In the genomic region with DNA sequence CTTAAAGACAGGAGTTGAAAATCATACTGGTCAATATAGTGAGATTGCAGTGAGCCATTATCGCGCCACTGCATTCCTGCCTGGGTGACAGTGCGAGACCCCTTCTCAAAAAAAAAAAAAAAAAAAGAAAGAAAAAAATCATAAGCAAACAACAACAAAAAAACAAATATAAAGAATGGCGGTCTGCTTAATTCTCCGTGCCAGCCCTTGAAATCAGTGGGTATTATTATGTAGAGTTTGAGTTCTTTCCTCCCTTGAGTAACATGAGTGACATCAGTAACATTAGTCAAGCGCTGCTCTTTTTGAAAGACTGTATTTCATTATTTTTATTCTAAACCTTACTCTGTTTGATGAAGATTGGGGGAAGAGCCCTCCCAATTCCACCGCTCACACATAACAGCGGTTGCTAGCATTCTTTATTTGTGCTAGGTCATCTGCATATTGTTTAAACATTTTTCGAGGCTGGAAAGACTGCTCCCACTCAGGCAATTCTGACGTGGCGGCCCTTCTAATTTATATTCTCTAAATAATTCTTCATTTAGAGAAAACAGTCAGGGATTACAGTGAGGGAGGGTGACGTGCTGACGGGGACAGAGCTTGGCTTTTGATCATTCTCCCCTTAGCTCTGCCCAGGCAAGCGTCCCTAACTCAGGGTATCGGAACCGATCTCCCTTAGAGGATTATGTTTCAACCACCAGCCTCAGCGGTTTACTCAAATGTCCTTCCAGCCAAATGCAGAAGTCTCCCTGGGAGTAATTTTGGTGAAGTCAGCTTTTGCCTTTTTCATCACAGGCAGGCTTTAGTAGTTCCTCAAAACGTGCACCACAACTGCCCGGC, we compare ENCODE assay signal across 8 cellular contexts. TPM values are rescaled to one million over a fixed set of nuclear protein-coding genes. Genes with fewer than 3 reads are reported as not detected.
DNase-seq lines count a peak whose midpoint lies in the region; ATAC-seq and TF ChIP-seq lines count a peak whose summit lies in the region.

No MANE protein-coding gene starts in this region.

- H3K27me3 Mint-ChIP-seq in activated CD8-positive, alpha-beta T cell treated with anti-CD3 and anti-CD28 coated beads, Interleukin-2, amount 10 ng/mL, durations not matched to agents 7 days and 5 days (ENCODE audit: low read depth), result no peaks in the 10 kb centered on the region

- H3K4me3 Mint-ChIP-seq in activated CD8-positive, alpha-beta T cell treated with anti-CD3 and anti-CD28 coated beads, Interleukin-2, amount 10 ng/mL, durations not matched to agents 7 days and 5 days, result peak overlapping the region; percentile 87

- CTCF ChIA-PET in BJ (lab: Yijun Ruan, JAX), result interaction anchor here (0.9 to 1.7 kb wide), 5 partner anchors 23 to 87 kb away, joined by 3 to 8 read pairs (median 3); no protein-coding TSS in a partner anchor
- CTCF ChIA-PET in activated CD8-positive, alpha-beta T cell treated with anti-CD3 and anti-CD28 coated beads, Interleukin-2, amount 10 ng/mL, durations not matched to agents 7 days and 5 days (lab: Charles Lee), result interaction anchor here (1.0 to 3.3 kb wide), 5 partner anchors 11 to 91 kb away, joined by 3 to 19 read pairs (median 4); no protein-coding TSS in a partner anchor

- DNase-seq in BJ (ENCODE audit: low read depth) (no peak), NCI-H2029 treated with DMSO at 0.1 percent for 48 hours (lab: John Stamatoyannopoulos, UW) (peak; percentile 52), fibroblast of villous mesenchyme (ENCODE audit: low read depth) (peak; percentile 54), osteoblast (ENCODE audit: insufficient read length, low spot score, missing footprints) (no peak), occipital lobe (lab: John Stamatoyannopoulos, UW) (no peak)
- no peak for DNase-seq in activated CD8-positive, alpha-beta T cell treated with anti-CD3 and anti-CD28 coated beads, Interleukin-2, amount 10 ng/mL, durations not matched to agents 7 days and 5 days

- H3K9me3 ChIP-seq in osteoblast (ENCODE audit: low read depth, low read length), result no peaks in the 10 kb centered on the region

- H3K4me1 ChIP-seq in osteoblast (ENCODE audit: insufficient read depth, low read length), result peaks cover 29% of the 10 kb centered on the region

- H3K27ac ChIP-seq in osteoblast (ENCODE audit: low read depth, low read length), result peak overlapping the region; percentile 95

- POLR2A ChIA-PET in BJ (lab: Charles Lee), result interaction anchor here (0.5 kb wide), 1 partner anchor 41 kb away, joined by 3 read pairs; no protein-coding TSS in a partner anchor
- POLR2A ChIA-PET in activated CD8-positive, alpha-beta T cell treated with anti-CD3 and anti-CD28 coated beads, Interleukin-2, amount 10 ng/mL, durations not matched to agents 7 days and 5 days (lab: Charles Lee), result interaction anchor here (0.6 to 3.0 kb wide), 21 partner anchors 8 to 800 kb away, joined by 3 to 17 read pairs (median 4); a partner anchor contains a TSS

- TF ChIP-seq CTCF in BJ (IDR thresholded peaks at IDR 0.05; ENCODE audit: insufficient read depth, low read depth, low read length), result no peak
- no peak for TF ChIP-seq CTCF in fibroblast of villous mesenchyme (IDR thresholded peaks at IDR 0.05; ENCODE audit: insufficient read depth, low read depth, low read length)
- TF ChIP-seq CTCF in osteoblast (IDR thresholded peaks at IDR 0.05; ENCODE audit: extremely low read depth, low read depth, low read length), result no peak

- H4K20me1 ChIP-seq in osteoblast (ENCODE audit: insufficient read depth, low read length), result peaks cover 27% of the 10 kb centered on the region

- peak overlapping the region; percentile 97 for H3K4me2 ChIP-seq in osteoblast (ENCODE audit: insufficient read depth, low read length)

- H3K27ac Mint-ChIP-seq in activated CD8-positive, alpha-beta T cell treated with anti-CD3 and anti-CD28 coated beads, Interleukin-2, amount 10 ng/mL, durations not matched to agents 7 days and 5 days, result peak overlapping the region; percentile 95

- H3K36me3 ChIP-seq in BJ (ENCODE audit: control insufficient read depth, insufficient read depth, low read length) (no peaks in the 10 kb centered on the region), osteoblast (ENCODE audit: insufficient read depth, low read length) (no peaks in the 10 kb centered on the region)

- H3K9me3 Mint-ChIP-seq in activated CD8-positive, alpha-beta T cell treated with anti-CD3 and anti-CD28 coated beads, Interleukin-2, amount 10 ng/mL, durations not matched to agents 7 days and 5 days (ENCODE audit: insufficient read depth), result no peaks in the 10 kb centered on the region

- H3K79me2 ChIP-seq in osteoblast (ENCODE audit: insufficient read depth, low read length), result peaks cover 44% of the 10 kb centered on the region

- H3K4me1 Mint-ChIP-seq in activated CD8-positive, alpha-beta T cell treated with anti-CD3 and anti-CD28 coated beads, Interleukin-2, amount 10 ng/mL, durations not matched to agents 7 days and 5 days (ENCODE audit: low read depth), result peaks cover 23% of the 10 kb centered on the region

- H3K36me3 Mint-ChIP-seq in activated CD8-positive, alpha-beta T cell treated with anti-CD3 and anti-CD28 coated beads, Interleukin-2, amount 10 ng/mL, durations not matched to agents 7 days and 5 days (ENCODE audit: low read depth), result peaks cover 2% of the 10 kb centered on the region

- ATAC-seq in GM21737 (IDR thresholded peaks at IDR 0.05; ENCODE audit: unreplicated experiment) (peak; percentile 1), GM18868 (IDR thresholded peaks at IDR 0.05; ENCODE audit: unreplicated experiment) (no peak)
- peak; percentile 9 for ATAC-seq in activated CD8-positive, alpha-beta T cell treated with anti-CD3 and anti-CD28 coated beads, Interleukin-2, amount 10 ng/mL, durations not matched to agents 7 days and 5 days

- H3K27me3 ChIP-seq in BJ (ENCODE audit: control insufficient read depth, insufficient read depth, low read length) (no peaks in the 10 kb centered on the region), osteoblast (ENCODE audit: insufficient read depth, low read length) (no peaks in the 10 kb centered on the region)

- H3K4me3 ChIP-seq in BJ (ENCODE audit: low read depth, low read length) (peak overlapping the region; percentile 79), fibroblast of villous mesenchyme (ENCODE audit: low read depth, low read length) (peak overlapping the region; percentile 87), osteoblast (ENCODE audit: insufficient read depth, low read length) (peak overlapping the region; percentile 95)

- peak overlapping the region; percentile 89 for H2AFZ ChIP-seq in osteoblast (ENCODE audit: low read length)

RNA-seq across cellular contexts. Expression of a gene that starts 0.9 kb away (rescaled TPM):
- polyA plus RNA-seq in BJ (2011; rRNA removed), result 110 and 174 TPM in 2 replicates
- 217 and 234 TPM in 2 replicates for polyA minus RNA-seq in BJ (2011; rRNA and poly(A)+ RNA removed)
- total RNA-seq in activated CD8-positive, alpha-beta T cell treated with anti-CD3 and anti-CD28 coated beads, Interleukin-2, amount 10 ng/mL, durations not matched to agents 7 days and 5 days, result 10 to 100 TPM; 72.2 to 80.5 TPM
- total RNA-seq in fibroblast of villous mesenchyme, result 40.6 and 69.5 TPM in 2 replicates
- total RNA-seq in osteoblast, result 53.9 and 64.8 TPM in 2 replicates
- total RNA-seq in occipital lobe, result 245 TPM

RNA-seq across cellular contexts. Expression of a gene that starts 44.9 kb away (rescaled TPM):
- polyA plus RNA-seq in BJ (2011; rRNA removed), result 23.8 and 29.9 TPM in 2 replicates
- polyA minus RNA-seq in BJ (2011; rRNA and poly(A)+ RNA removed), result 20.1 and 28.0 TPM in 2 replicates
- 1 to 10 TPM; 1.6 to 1.9 TPM for total RNA-seq in activated CD8-positive, alpha-beta T cell treated with anti-CD3 and anti-CD28 coated beads, Interleukin-2, amount 10 ng/mL, durations not matched to agents 7 days and 5 days
- total RNA-seq in fibroblast of villous mesenchyme (4.2 and 8.2 TPM in 2 replicates), osteoblast (9.0 and 13.8 TPM in 2 replicates), occipital lobe (3.9 TPM)

Comparison
In these comparisons a context has a peak if more than half of its experiments do, and no peak if none do; other contexts are left out.
1. DNase-seq: peak in NCI-H2029 treated with DMSO at 0.1 percent for 48 hours (single experiment) and fibroblast of villous mesenchyme (single experiment); none in BJ (single experiment), activated CD8-positive, alpha-beta T cell treated with anti-CD3 and anti-CD28 coated beads, Interleukin-2, amount 10 ng/mL, durations not matched to agents 7 days and 5 days (single experiment), osteoblast (single experiment) and occipital lobe (single experiment).
2. Peak in every context shown above with its lines, with median percentiles within 50 percentile points of each other: H3K4me3 ChIP-seq.